10 cellular contexts compared by ENCODE assay signal in genomic region chr3:107641572-107642307, GRCh38.
A peak's percentile ranks its signal among the peaks of the same experiment; 100 is the strongest.
DNase-seq lines count a peak whose midpoint lies in the region; ATAC-seq and TF ChIP-seq lines count a peak whose summit lies in the region.
"Had no signal": no experiment of that assay in that cellular context is flagged by ENCODE, and none has a peak within 500 bp of the region (broad histone marks: within the 10 kb centered on the region; RNA-seq: fewer than 3 reads in every experiment).

No MANE protein-coding gene starts in this region.

- H3K27me3 ChIP-seq in OCI-LY1 (ENCODE audit: insufficient read depth, low read length) (no peaks in the 10 kb centered on the region), trophoblast cell (ENCODE audit: insufficient read depth, low read length) (no peaks in the 10 kb centered on the region), lower lobe of right lung (ENCODE audit: low read depth) (no peaks in the 10 kb centered on the region)

- H2AK5ac ChIP-seq in trophoblast cell (ENCODE audit: low read length): no peak overlapping the region

- H3K27ac ChIP-seq in OCI-LY1 (ENCODE audit: low read depth, low read length, poor library complexity, severe bottlenecking) (peak overlapping the region; percentile 73), trophoblast cell (ENCODE audit: low read depth, low read length) (no peak overlapping the region), lower lobe of right lung (no peak overlapping the region)

- H4K12ac ChIP-seq in trophoblast cell (ENCODE audit: low read depth, low read length): no peak overlapping the region

- H3K79me2 ChIP-seq in OCI-LY1 (ENCODE audit: insufficient read depth, low read length) (no peaks in the 10 kb centered on the region), trophoblast cell (ENCODE audit: control insufficient read depth, insufficient read depth, low read length, poor library complexity) (no peaks in the 10 kb centered on the region)

- H3K4ac ChIP-seq in trophoblast cell (ENCODE audit: low read depth, low read length): no peak overlapping the region

- WGBS in trophoblast cell (ENCODE audit: extremely low coverage, insufficient coverage, insufficient read length): no CpG with 5 or more reads among the region's 2 CpGs

- H3K4me1 ChIP-seq in OCI-LY1 (ENCODE audit: insufficient read depth, low read length, severe bottlenecking) (peaks cover 31% of the 10 kb centered on the region), trophoblast cell (ENCODE audit: control insufficient read depth in 1 of 2, insufficient read depth in 2 of 2, low read length in 2 of 2) (no peaks in the 10 kb centered on the region), lower lobe of right lung (no peaks in the 10 kb centered on the region)

- H4K8ac ChIP-seq in trophoblast cell (ENCODE audit: low read depth, low read length): no peak overlapping the region

- H4K91ac ChIP-seq in trophoblast cell (ENCODE audit: low read depth, low read length): no peak overlapping the region

- H2AFZ ChIP-seq in OCI-LY1 (ENCODE audit: low read length) (no peak overlapping the region), trophoblast cell (ENCODE audit: insufficient read depth, low read length, poor library complexity) (no peak overlapping the region)

- H3K4me3 ChIP-seq in OCI-LY1 (ENCODE audit: low read depth, low read length, poor library complexity, severe bottlenecking) (peak overlapping the region; percentile 31), trophoblast cell (ENCODE audit: low read depth, low read length) (no peak overlapping the region), lower lobe of right lung (no peak overlapping the region)

- no peaks in the 10 kb centered on the region for H4K20me1 ChIP-seq in OCI-LY1 (ENCODE audit: insufficient read depth, low read length)

- no peak overlapping the region for H2BK5ac ChIP-seq in trophoblast cell (ENCODE audit: low read depth, low read length, poor library complexity)

- H3F3A ChIP-seq in OCI-LY1 (ENCODE audit: insufficient read depth, low read length): no peaks in the 10 kb centered on the region

- H3K9me3 ChIP-seq in OCI-LY1 (ENCODE audit: low read length) (no peaks in the 10 kb centered on the region), trophoblast cell (ENCODE audit: insufficient read depth, low read depth, low read length) (no peaks in the 10 kb centered on the region), lower lobe of right lung (no peaks in the 10 kb centered on the region)

- H3K18ac ChIP-seq in trophoblast cell (ENCODE audit: low read length): no peak overlapping the region

- peak overlapping the region; percentile 50 for H3K4me2 ChIP-seq in OCI-LY1 (ENCODE audit: low read length)
- no peak overlapping the region for H3K4me2 ChIP-seq in trophoblast cell (ENCODE audit: low read length)

- ATAC-seq in GM18909 (IDR thresholded peaks at IDR 0.05; ENCODE audit: poor library complexity, unreplicated experiment): peak; percentile 54
- peak; percentile 65 for ATAC-seq in HG02588 (IDR thresholded peaks at IDR 0.05; ENCODE audit: unreplicated experiment)
- no peak for ATAC-seq in lower lobe of right lung
- ATAC-seq: activated T-cell treated with anti-CD3 and anti-CD28 coated beads, Interleukin-2, amount 50 U/mL, for 4 hours had no signal

- peak overlapping the region; percentile 33 for H3K9ac ChIP-seq in OCI-LY1 (ENCODE audit: low read length)
- no peak overlapping the region for H3K9ac ChIP-seq in trophoblast cell (ENCODE audit: low read length)

- no peak overlapping the region for H2BK120ac ChIP-seq in trophoblast cell (ENCODE audit: insufficient read depth, low read length, poor library complexity)

- H2BK12ac ChIP-seq in trophoblast cell (ENCODE audit: low read length): no peak overlapping the region

- intact Hi-C loops in lower lobe of right lung (cut with DNase I): no loop called here

- peak; percentile 4 to 41 for DNase-seq in trophoblast cell
- DNase-seq in hippocampal formation (lab: John Stamatoyannopoulos, UW): no peak
- no peak for DNase-seq in HuH-7 (ENCODE audit: low spot score)
- no peak for DNase-seq in lower lobe of right lung
- DNase-seq: activated T-cell treated with anti-CD3 and anti-CD28 coated beads, Interleukin-2, amount 50 U/mL, for 4 hours; caudate nucleus; posterior cingulate gyrus had no signal

- no peaks in the 10 kb centered on the region for H3K79me1 ChIP-seq in trophoblast cell (ENCODE audit: low read length)

- no peak overlapping the region for H3K14ac ChIP-seq in trophoblast cell (ENCODE audit: low read length)

- H3K9me2 ChIP-seq in OCI-LY1 (ENCODE audit: low read depth, low read length): no peaks in the 10 kb centered on the region

- 0 out of 2 replicates have a peak, but pooled peaks cover 3% of the 10 kb centered on the region for H3K36me3 ChIP-seq in OCI-LY1 (ENCODE audit: insufficient read depth, low read length)
- no peaks in the 10 kb centered on the region for H3K36me3 ChIP-seq in trophoblast cell (ENCODE audit: control insufficient read depth in 1 of 2, insufficient read depth in 2 of 2, low read length in 2 of 2)
- H3K36me3 ChIP-seq in lower lobe of right lung: no peaks in the 10 kb centered on the region

- no peak overlapping the region for H3K23ac ChIP-seq in trophoblast cell (ENCODE audit: low read length)

- no peak for TF ChIP-seq CTCF in OCI-LY1 (IDR thresholded peaks at IDR 0.05; ENCODE audit: low read length)
- TF ChIP-seq CTCF in lower lobe of right lung (IDR thresholded peaks at IDR 0.05): no peak

Comparison
In these comparisons a context has a peak if more than half of its experiments do, and no peak if none do; other contexts are left out.
1. ATAC-seq: peak in GM18909 (single experiment) and HG02588 (single experiment); none in lower lobe of right lung (0 of 2).
2. DNase-seq: peak in trophoblast cell (2 of 2); none in hippocampal formation (0 of 2), HuH-7 (single experiment) and lower lobe of right lung (single experiment).